In the genomic region with DNA sequence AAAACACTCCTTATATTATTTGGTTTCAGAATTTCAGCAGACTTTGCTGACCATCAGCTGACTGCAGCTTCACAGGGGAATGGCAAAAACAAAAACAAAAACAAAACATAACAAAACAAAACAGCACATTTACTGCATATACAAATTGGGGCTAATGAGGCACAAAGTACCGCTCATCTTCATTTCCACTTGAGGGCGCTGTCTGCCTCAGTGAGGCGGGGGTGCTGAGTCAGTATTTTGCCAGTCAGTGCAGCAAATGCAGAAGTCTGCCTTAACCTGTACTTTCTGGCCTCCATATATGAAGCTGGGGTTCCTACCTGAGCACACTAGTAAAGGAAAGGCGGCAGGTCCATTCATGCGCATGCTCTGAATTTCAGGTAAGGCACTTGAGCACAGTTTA, we compare ENCODE assay signal across 9 cellular contexts. TPM values are rescaled to one million over a fixed set of nuclear protein-coding genes. Genes with fewer than 3 reads are reported as not detected.
DNase-seq lines count a peak whose midpoint lies in the region; ATAC-seq, FAIRE-seq and TF ChIP-seq lines count a peak whose summit lies in the region.
"Had no signal": no experiment of that assay in that cellular context is flagged by ENCODE, and none has a peak within 500 bp of the region (broad histone marks: within the 10 kb centered on the region; RNA-seq: fewer than 3 reads in every experiment).

No MANE protein-coding gene starts in this region.

- no peaks in the 10 kb centered on the region for H3K36me3 ChIP-seq in MG63
- H3K36me3 ChIP-seq: HAP-1 had no signal

- peaks cover 21% of the 10 kb centered on the region for H3K27me3 Mint-ChIP-seq in activated CD8-positive, alpha-beta T cell treated with anti-CD3 and anti-CD28 coated beads, Interleukin-2, amount 10 ng/mL, durations not matched to agents 7 days and 5 days (ENCODE audit: low read depth)
- H3K27me3 Mint-ChIP-seq in stimulated activated naive B cell treated with anti-CD40 and anti-IgM and Interleukin-4, amounts not matched to agents 10 μg/mL and 1 μg/mL and 100 μg/mL, for 72 hours, result peaks cover 0 to 18% of the 10 kb centered on the region in 2 donors

- DNase-seq in AG04450 (ENCODE audit: low read depth, low spot score) (no peak), GM18507 (ENCODE audit: extremely low spot score, insufficient read length, low read depth) (no peak), MG63 (peak; percentile 1), hepatic stellate cell (ENCODE audit: low spot score) (peak; percentile 11), DMS153 (lab: John Stamatoyannopoulos, UW) (no peak), right cardiac atrium (no peak)
- DNase-seq in activated CD8-positive, alpha-beta T cell treated with anti-CD3 and anti-CD28 coated beads, Interleukin-2, amount 10 ng/mL, durations not matched to agents 7 days and 5 days, result peak; percentile 75
- peak; percentile 23 for DNase-seq in stimulated activated naive B cell treated with anti-CD40 and anti-IgM and Interleukin-4, amounts not matched to agents 10 μg/mL and 1 μg/mL and 100 μg/mL, for 72 hours

- H3K36me3 Mint-ChIP-seq in activated CD8-positive, alpha-beta T cell treated with anti-CD3 and anti-CD28 coated beads, Interleukin-2, amount 10 ng/mL, durations not matched to agents 7 days and 5 days (ENCODE audit: low read depth), result no peaks in the 10 kb centered on the region
- no peaks in the 10 kb centered on the region for H3K36me3 Mint-ChIP-seq in stimulated activated naive B cell treated with anti-CD40 and anti-IgM and Interleukin-4, amounts not matched to agents 10 μg/mL and 1 μg/mL and 100 μg/mL, for 72 hours

- POLR2A ChIA-PET in AG04450 (lab: Yijun Ruan, JAX), result no interaction called here
- POLR2A ChIA-PET in activated CD8-positive, alpha-beta T cell treated with anti-CD3 and anti-CD28 coated beads, Interleukin-2, amount 10 ng/mL, durations not matched to agents 7 days and 5 days (lab: Charles Lee), result interaction anchor here (1.0 kb wide), 1 partner anchor 11 kb away, joined by 4 read pairs; no protein-coding TSS in a partner anchor

- WGBS in right cardiac atrium, result 43% methylated on average over 5 of the region's 5 CpGs

- peaks cover 11% of the 10 kb centered on the region for H3K4me1 Mint-ChIP-seq in activated CD8-positive, alpha-beta T cell treated with anti-CD3 and anti-CD28 coated beads, Interleukin-2, amount 10 ng/mL, durations not matched to agents 7 days and 5 days (ENCODE audit: low read depth)
- H3K4me1 Mint-ChIP-seq in stimulated activated naive B cell treated with anti-CD40 and anti-IgM and Interleukin-4, amounts not matched to agents 10 μg/mL and 1 μg/mL and 100 μg/mL, for 72 hours, result no peaks in the 10 kb centered on the region

- CTCF ChIA-PET in AG04450 (lab: Charles Lee), result interaction anchor here (0.7 to 4.6 kb wide), 33 partner anchors 10 to 1930 kb away, joined by 3 to 96 read pairs (median 4); a partner anchor contains a TSS
- CTCF ChIA-PET in activated CD8-positive, alpha-beta T cell treated with anti-CD3 and anti-CD28 coated beads, Interleukin-2, amount 10 ng/mL, durations not matched to agents 7 days and 5 days (lab: Charles Lee), result interaction anchor here (0.7 to 4.4 kb wide), 67 partner anchors 9 to 787 kb away, joined by 3 to 132 read pairs (median 5); a partner anchor contains a TSS

- peak; percentile 70 for FAIRE-seq in GM18507 (lab: Jason Lieb, UNC)

- H3K4me3 Mint-ChIP-seq in activated CD8-positive, alpha-beta T cell treated with anti-CD3 and anti-CD28 coated beads, Interleukin-2, amount 10 ng/mL, durations not matched to agents 7 days and 5 days, result no peak overlapping the region
- no peak overlapping the region for H3K4me3 Mint-ChIP-seq in stimulated activated naive B cell treated with anti-CD40 and anti-IgM and Interleukin-4, amounts not matched to agents 10 μg/mL and 1 μg/mL and 100 μg/mL, for 72 hours

- no peak overlapping the region for H3K27ac ChIP-seq in AG04450 (ENCODE audit: low read depth, low read length)
- no peak overlapping the region for H3K27ac ChIP-seq in right cardiac atrium (ENCODE audit: low read length)

- intact Hi-C loops in right cardiac atrium (cut with DNase I), result no loop called here

- H3K9me3 Mint-ChIP-seq in activated CD8-positive, alpha-beta T cell treated with anti-CD3 and anti-CD28 coated beads, Interleukin-2, amount 10 ng/mL, durations not matched to agents 7 days and 5 days (ENCODE audit: insufficient read depth), result no peaks in the 10 kb centered on the region
- no peaks in the 10 kb centered on the region for H3K9me3 Mint-ChIP-seq in stimulated activated naive B cell treated with anti-CD40 and anti-IgM and Interleukin-4, amounts not matched to agents 10 μg/mL and 1 μg/mL and 100 μg/mL, for 72 hours

- no peak overlapping the region for H3K4me3 ChIP-seq in AG04450 (ENCODE audit: low read depth, low read length)
- H3K4me3 ChIP-seq in MG63, result no peak overlapping the region
- no peak overlapping the region for H3K4me3 ChIP-seq in right cardiac atrium (ENCODE audit: low read length)
- H3K4me3 ChIP-seq: HAP-1 had no signal

- ATAC-seq in activated CD8-positive, alpha-beta T cell treated with anti-CD3 and anti-CD28 coated beads, Interleukin-2, amount 10 ng/mL, durations not matched to agents 7 days and 5 days, result peak; percentile 80
- peak; percentile 78 to 85 for ATAC-seq in stimulated activated naive B cell treated with anti-CD40 and anti-IgM and Interleukin-4, amounts not matched to agents 10 μg/mL and 1 μg/mL and 100 μg/mL, for 72 hours (replicated peaks)
- no peak for ATAC-seq in right cardiac atrium

- TF ChIP-seq CTCF in AG04450 (IDR thresholded peaks at IDR 0.05; ENCODE audit: low read depth, low read length), result peak; percentile 55

- H3K9me3 ChIP-seq in AG04450 (ENCODE audit: control insufficient read depth, insufficient read depth, low read length), result no peaks in the 10 kb centered on the region
- H3K9me3 ChIP-seq in MG63, result no peaks in the 10 kb centered on the region
- no peaks in the 10 kb centered on the region for H3K9me3 ChIP-seq in right cardiac atrium (ENCODE audit: control insufficient read depth, low read length)
- H3K9me3 ChIP-seq: HAP-1 had no signal

- no peak overlapping the region for H3K27ac Mint-ChIP-seq in activated CD8-positive, alpha-beta T cell treated with anti-CD3 and anti-CD28 coated beads, Interleukin-2, amount 10 ng/mL, durations not matched to agents 7 days and 5 days
- H3K27ac Mint-ChIP-seq in stimulated activated naive B cell treated with anti-CD40 and anti-IgM and Interleukin-4, amounts not matched to agents 10 μg/mL and 1 μg/mL and 100 μg/mL, for 72 hours, result no peak overlapping the region

- no peaks in the 10 kb centered on the region for H3K4me1 ChIP-seq in right cardiac atrium (ENCODE audit: control insufficient read depth, insufficient read depth, low read length)
- H3K4me1 ChIP-seq: HAP-1 had no signal

- H3K27me3 ChIP-seq in AG04450 (ENCODE audit: control insufficient read depth, insufficient read depth, low read length) (no peaks in the 10 kb centered on the region), MG63 (no peaks in the 10 kb centered on the region), right cardiac atrium (ENCODE audit: control insufficient read depth, insufficient read depth) (no peaks in the 10 kb centered on the region)

RNA-seq across cellular contexts. Expression of a gene that starts 13.5 kb away (rescaled TPM):
- polyA plus RNA-seq in AG04450 (2011; rRNA removed) (0.33 and 0.71 TPM in 2 replicates), right cardiac atrium (not detected)
- not detected in 2 replicates for polyA minus RNA-seq in AG04450 (2011; rRNA and poly(A)+ RNA removed)
- total RNA-seq in MG63 (2014; rRNA removed; shearing (Covaris generic); ENCODE audit: low replicate concordance), result not detected in 2 replicates
- total RNA-seq in activated CD8-positive, alpha-beta T cell treated with anti-CD3 and anti-CD28 coated beads, Interleukin-2, amount 10 ng/mL, durations not matched to agents 7 days and 5 days, result not detected
- total RNA-seq in right cardiac atrium, result 1 to 10 TPM in 1 of 4 donors, under 1 TPM in 1, not detected in 2; 0.56 to 1.0 TPM

Comparison
In these comparisons a context has a peak if more than half of its experiments do, and no peak if none do; other contexts are left out.
1. DNase-seq: peak in MG63 (single experiment), activated CD8-positive, alpha-beta T cell treated with anti-CD3 and anti-CD28 coated beads, Interleukin-2, amount 10 ng/mL, durations not matched to agents 7 days and 5 days (single experiment), hepatic stellate cell (single experiment) and stimulated activated naive B cell treated with anti-CD40 and anti-IgM and Interleukin-4, amounts not matched to agents 10 μg/mL and 1 μg/mL and 100 μg/mL, for 72 hours (single experiment); none in AG04450 (single experiment), GM18507 (single experiment), DMS153 (single experiment) and right cardiac atrium (0 of 3).
2. ATAC-seq: peak in activated CD8-positive, alpha-beta T cell treated with anti-CD3 and anti-CD28 coated beads, Interleukin-2, amount 10 ng/mL, durations not matched to agents 7 days and 5 days (single experiment) and stimulated activated naive B cell treated with anti-CD40 and anti-IgM and Interleukin-4, amounts not matched to agents 10 μg/mL and 1 μg/mL and 100 μg/mL, for 72 hours (2 of 2); none in right cardiac atrium (0 of 2).